In genomic region chr5:154491951-154492350, GRCh38 we compare ENCODE assay signal across 35 cellular contexts. TPM values are rescaled to one million over a fixed set of nuclear protein-coding genes. Genes with fewer than 3 reads are reported as not detected.
"Had no signal": no experiment of that assay in that cellular context is flagged by ENCODE, and none has a peak within 500 bp of the region (broad histone marks: within the 10 kb centered on the region; RNA-seq: fewer than 3 reads in every experiment).

No MANE protein-coding gene starts in this region.

- H3K27ac ChIP-seq: ascending aorta, breast epithelium, cardiac muscle cell, coronary artery, dorsolateral prefrontal cortex, esophagus squamous epithelium, WERI-Rb-1 had no signal

- DNase-seq: activated B cell treated with CpG ODN at 0.5 μM for 24 hours; activated CD4-positive, alpha-beta T cell treated with anti-CD3 and anti-CD28 coated beads for 48 hours; activated CD4-positive, alpha-beta T cell treated with anti-CD3 and anti-CD28 coated beads, Interleukin-2, amount 50 U/mL, for 1 hour; activated CD4-positive, alpha-beta T cell treated with anti-CD3 and anti-CD28 coated beads, Interleukin-2, amount 50 U/mL, for 48 hours; activated CD8-positive, alpha-beta memory T cell treated with anti-CD3 and anti-CD28 coated beads, Interleukin-2, amount 10 ng/mL, durations not matched to agents 7 days and 5 days; activated CD8-positive, alpha-beta memory T cell treated with anti-CD3 and anti-CD28 coated beads, Interleukin-2, amount 50 U/mL, for 4 hours; activated CD8-positive, alpha-beta T cell treated with anti-CD3 and anti-CD28 coated beads for 36 hours; activated gamma-delta T cell; activated naive CD4-positive, alpha-beta T cell; activated naive CD4-positive, alpha-beta T cell treated with anti-CD3 and anti-CD28 coated beads, Interleukin-2, amount 10 ng/mL, durations not matched to agents 7 days and 5 days; activated naive CD8-positive, alpha-beta T cell treated with anti-CD3 and anti-CD28 coated beads, Interleukin-2, amount 10 ng/mL, durations not matched to agents 7 days and 5 days; activated T-cell treated with anti-CD3 and anti-CD28 coated beads for 4 hours; activated T-cell treated with anti-CD3 and anti-CD28 coated beads, Interleukin-2, amount 50 U/mL, for 24 hours; activated T-cell treated with anti-CD3 and anti-CD28 coated beads, Interleukin-2, amount 50 U/mL, for 72 hours; central memory CD4-positive, alpha-beta T cell; cerebellar nuclear complex; effector memory CD4-positive, alpha-beta T cell; esophagus squamous epithelium; foreskin melanocyte; head of caudate nucleus; T-helper 1 cell; T-helper 17 cell; T1000; WERI-Rb-1 had no signal

- H3K36me3 ChIP-seq: ascending aorta, breast epithelium, cardiac muscle cell, esophagus squamous epithelium, WERI-Rb-1 had no signal

- H3K4me1 ChIP-seq: ascending aorta, breast epithelium, esophagus squamous epithelium had no signal

- H3K4me3 ChIP-seq: ascending aorta, breast epithelium, cardiac muscle cell, coronary artery, dorsolateral prefrontal cortex, esophagus squamous epithelium had no signal

- H3K9me3 ChIP-seq: ascending aorta, breast epithelium, esophagus squamous epithelium had no signal

- H3K27me3 ChIP-seq: ascending aorta had no signal

- ATAC-seq: activated CD4-positive, CD25-positive, alpha-beta regulatory T cell treated with anti-CD3 and anti-CD28 coated beads, Interleukin-2, amount 50 U/mL, for 24 hours; activated CD8-positive, alpha-beta memory T cell treated with anti-CD3 and anti-CD28 coated beads, Interleukin-2, amount 10 ng/mL, durations not matched to agents 7 days and 5 days; activated CD8-positive, alpha-beta T cell treated with anti-CD3 and anti-CD28 coated beads for 36 hours; activated naive CD4-positive, alpha-beta T cell treated with anti-CD3 and anti-CD28 coated beads, Interleukin-2, amount 50 U/mL, for 72 hours; activated T-cell treated with anti-CD3 and anti-CD28 coated beads, Interleukin-2, amount 50 U/mL, for 72 hours; T-helper 17 cell had no signal

RNA-seq across cellular contexts. Expression of gene HAND1, which starts 13.9 kb away (rescaled TPM):
- total RNA-seq: activated B cell treated with CpG ODN at 0.5 μM for 24 hours; activated CD8-positive, alpha-beta memory T cell treated with anti-CD3 and anti-CD28 coated beads for 36 hours; activated CD8-positive, alpha-beta memory T cell treated with anti-CD3 and anti-CD28 coated beads, Interleukin-2, amount 10 ng/mL, durations not matched to agents 7 days and 5 days; activated CD8-positive, alpha-beta T cell treated with anti-CD3 and anti-CD28 coated beads for 36 hours; activated naive CD4-positive, alpha-beta T cell treated with anti-CD3 and anti-CD28 coated beads, Interleukin-2, amount 50 U/mL, for 72 hours; activated naive CD8-positive, alpha-beta T cell treated with anti-CD3 and anti-CD28 coated beads, Interleukin-2, amount 10 ng/mL, durations not matched to agents 7 days and 5 days; activated T-cell treated with anti-CD3 and anti-CD28 coated beads, Interleukin-2, amount 50 U/mL, for 72 hours; ascending aorta; esophagus squamous epithelium; fibroblast of lung; fibroblast of villous mesenchyme; T-helper 17 cell had no signal
- polyA plus RNA-seq: esophagus, fibroblast of lung had no signal
